In genomic region chr17:82085031-82085861, GRCh38 we compare ENCODE assay signal across 21 cellular contexts. TPM values are rescaled to one million over a fixed set of nuclear protein-coding genes. Genes with fewer than 3 reads are reported as not detected.
DNase-seq lines count a peak whose midpoint lies in the region; ATAC-seq, FAIRE-seq and TF ChIP-seq lines count a peak whose summit lies in the region.
"Had no signal": no experiment of that assay in that cellular context is flagged by ENCODE, and none has a peak within 500 bp of the region (broad histone marks: within the 10 kb centered on the region; RNA-seq: fewer than 3 reads in every experiment).

No MANE protein-coding gene starts in this region.

- H3K4me2 ChIP-seq in K562 (ENCODE audit: insufficient read depth, low read length), result no peak overlapping the region
- H3K4me2 ChIP-seq: BLaER1 treated with 17β-estradiol and CSF1 and Interleukin-3, amounts not matched to agents 10 nM and 100 nM; GM23338 had no signal

- TF ChIP-seq POLR2A in K562 (conservative IDR thresholded peaks at IDR 0.05), result no peak

- H3K4me3 ChIP-seq in right cardiac atrium (ENCODE audit: low read length), result no peak overlapping the region
- no peak overlapping the region for H3K4me3 ChIP-seq in MG63
- H3K4me3 ChIP-seq in K562, result no peak overlapping the region
- H3K4me3 ChIP-seq in psoas muscle, result no peak overlapping the region
- H3K4me3 ChIP-seq: BLaER1 treated with 17β-estradiol and CSF1 and Interleukin-3, amounts not matched to agents 10 nM and 100 nM; GM23338 had no signal

- H3K36me3 ChIP-seq in MG63, result peaks cover 92% of the 10 kb centered on the region
- H3K36me3 ChIP-seq in K562 (ENCODE audit: control insufficient read depth, insufficient read depth, low read length), result peaks cover 99% of the 10 kb centered on the region; the same call in 2 of the 3 replicates
- H3K36me3 ChIP-seq in psoas muscle (ENCODE audit: insufficient read depth in 1 of 2, low read depth in 1 of 2), result peaks cover 11 to 100% of the 10 kb centered on the region in 2 donors

- ATAC-seq in right cardiac atrium (no peak), K562 (peak; percentile 7; the same call in 2 of the 3 replicates), psoas muscle (no peak)
- ATAC-seq: CD8-positive, alpha-beta T cell; GM23338 had no signal

- BruUV-seq in K562 (replicated peaks; lab: Mats Ljungman, UMichigan), result no TSS peak

- in situ Hi-C loops in K562 (cut with MboI), result no loop called here

- TF ChIP-seq CTCF in K562 (IDR thresholded peaks at IDR 0.05 in 2 of 3, conservative IDR thresholded peaks at IDR 0.05 in 1 of 3; ENCODE audit: insufficient read depth in 2 of 3, low read depth in 1 of 3, low read length in 3 of 3), result no peak
- TF ChIP-seq CTCF in psoas muscle (IDR thresholded peaks at IDR 0.05), result no peak

- intact Hi-C loops in right cardiac atrium (cut with DNase I) (no loop called here), cardiac septum (cut with DNase I) (no loop called here), K562 (cut with micrococcal nuclease) (no loop called here), psoas muscle (cut with DNase I) (no loop called here)

- peaks cover 17% of the 10 kb centered on the region for H4K20me1 ChIP-seq in K562 (replicated peaks; ENCODE audit: control insufficient read depth, insufficient read depth, low read length)

- no peak for FAIRE-seq in K562 (lab: Jason Lieb, UNC)
- FAIRE-seq: GM12891, GM18507, H54 had no signal

- CTCF ChIA-PET in K562 (lab: Yijun Ruan, JAX; ENCODE audit: low intra/inter-chr PET ratio), result no interaction called here

- peak overlapping the region in 1 of 2 experiments; percentile 45; a peak in 1 of 4 replicates for H3K9ac ChIP-seq in K562 (ENCODE audit: insufficient read depth in 1 of 2, low read depth in 2 of 2, low read length in 2 of 2)

- peaks cover 10% of the 10 kb centered on the region; the same call in 2 of the 3 replicates for H3K79me2 ChIP-seq in K562 (ENCODE audit: control insufficient read depth, insufficient read depth, low read length)

- H3K27me3 ChIP-seq in right cardiac atrium (ENCODE audit: control insufficient read depth, insufficient read depth) (no peaks in the 10 kb centered on the region), MG63 (no peaks in the 10 kb centered on the region), K562 (ENCODE audit: control insufficient read depth in 2 of 2, insufficient read depth in 2 of 2, low read length in 2 of 2) (no peaks in the 10 kb centered on the region), psoas muscle (ENCODE audit: insufficient read depth in 3 of 3, low read length in 2 of 3) (no peaks in the 10 kb centered on the region)
- H3K27me3 ChIP-seq: BLaER1 treated with 17β-estradiol and CSF1 and Interleukin-3, amounts not matched to agents 10 nM and 100 nM had no signal

- peak; percentile 16 to 59 (median 42) for DNase-seq in right cardiac atrium
- no peak for DNase-seq in cardiac septum (ENCODE audit: low spot score)
- DNase-seq in MG63, result peak; percentile 5
- no peak for DNase-seq in K562 (ENCODE audit: extremely low read depth in 1 of 4, low spot score in 3 of 4)
- DNase-seq in psoas muscle, result peak; percentile 14 to 51
- no peak for DNase-seq in NCI-H446 (lab: John Stamatoyannopoulos, UW)
- DNase-seq in SIG-M5 treated with dmso at 0.1 percent for 504 hours (lab: John Stamatoyannopoulos, UW; ENCODE audit: unreplicated experiment), result no peak
- DNase-seq in DMS 273 treated with DMSO at 0.1 percent for 48 hours (lab: John Stamatoyannopoulos, UW), result no peak
- DNase-seq: Calu3, DMS53, DND-41, EL, HCEC 1CT, HFFc6, KBM-7 had no signal

- no peak for TF ChIP-seq RAD21 in K562 (CRISPR knock-in tag; conservative IDR thresholded peaks at IDR 0.05 in 1 of 2, IDR thresholded peaks at IDR 0.05 in 1 of 2)

- H3K9me1 ChIP-seq in K562 (ENCODE audit: control insufficient read depth, insufficient read depth, low read length), result no peaks in the 10 kb centered on the region

- no peak for TF ChIP-seq EP300 in K562 (IDR thresholded peaks at IDR 0.05; ENCODE audit: low read length)

- no peaks in the 10 kb centered on the region for H3K9me3 ChIP-seq in right cardiac atrium (ENCODE audit: control insufficient read depth, low read length)
- H3K9me3 ChIP-seq in MG63, result no peaks in the 10 kb centered on the region
- H3K9me3 ChIP-seq in K562 (replicated peaks; ENCODE audit: control insufficient read depth, insufficient read depth, low read depth, low read length), result no peaks in the 10 kb centered on the region
- H3K9me3 ChIP-seq in psoas muscle, result no peaks in the 10 kb centered on the region
- H3K9me3 ChIP-seq: BLaER1 treated with 17β-estradiol and CSF1 and Interleukin-3, amounts not matched to agents 10 nM and 100 nM had no signal

- H3K27ac ChIP-seq in right cardiac atrium (ENCODE audit: low read length), result no peak overlapping the region
- no peak overlapping the region for H3K27ac ChIP-seq in K562 (ENCODE audit: extremely low read depth, low read depth, low read length)
- H3K27ac ChIP-seq in psoas muscle, result no peak overlapping the region
- H3K27ac ChIP-seq: BLaER1 treated with 17β-estradiol and CSF1 and Interleukin-3, amounts not matched to agents 10 nM and 100 nM had no signal

- POLR2A ChIA-PET in K562 (lab: Yijun Ruan, JAX), result interaction anchor here (0.6 to 5.9 kb wide), 2 partner anchors 7 to 28 kb away, joined by 4 to 52 read pairs; no protein-coding TSS in a partner anchor

- WGBS in right cardiac atrium, result 91% methylated on average over 49 of the region's 49 CpGs
- 96% methylated on average over 24 of the region's 49 CpGs for WGBS in K562 (ENCODE audit: insufficient coverage, low coverage, missing lambda C conversion rate)
- 88 to 92% (median 89%) methylated on average over 42 to 49 of the region's 49 CpGs for WGBS in psoas muscle, 3 donors

- H3K4me1 ChIP-seq in right cardiac atrium (ENCODE audit: control insufficient read depth, insufficient read depth, low read length), result no peaks in the 10 kb centered on the region
- peaks cover 0 to 63% of the 10 kb centered on the region in 2 experiments; a peak in 1 of 5 replicates for H3K4me1 ChIP-seq in K562 (replicated peaks in 1 of 2; ENCODE audit: control insufficient read depth in 2 of 2, insufficient read depth in 2 of 2, low read length in 2 of 2)
- no peaks in the 10 kb centered on the region for H3K4me1 ChIP-seq in psoas muscle
- H3K4me1 ChIP-seq: BLaER1 treated with 17β-estradiol and CSF1 and Interleukin-3, amounts not matched to agents 10 nM and 100 nM had no signal

- no peak overlapping the region for H2AFZ ChIP-seq in K562 (ENCODE audit: low read depth, low read length)
- H2AFZ ChIP-seq: GM23338 had no signal

RNA-seq across cellular contexts. Expression of gene FASN, which starts 12.8 kb away (rescaled TPM):
- total RNA-seq in right cardiac atrium, result 10 to 100 TPM; 14.3 to 71.8 (median 23.4) TPM
- 86.3 TPM for polyA plus RNA-seq in right cardiac atrium
- total RNA-seq in cardiac septum, result 22.9 TPM
- 112 and 125 TPM in 2 replicates for total RNA-seq in MG63 (2014; rRNA removed; shearing (Covaris generic); ENCODE audit: low replicate concordance)
- 343 and 1,124 TPM in 2 replicates for total RNA-seq in K562 (2011; cell fraction: chromatin; rRNA removed; ENCODE audit: low replicate concordance)
- 877 TPM in 2 replicates for total RNA-seq in K562 (2011; cell fraction: nucleolus; rRNA removed)
- total RNA-seq in K562 (2011; cell fraction: nucleoplasm; rRNA removed), result 433 and 475 TPM in 2 replicates
- 214 and 239 TPM in 2 replicates for total RNA-seq in K562 (2014; rRNA removed)
- 11.2 and 13.9 TPM in 2 replicates for total RNA-seq in K562 (2014; rRNA removed; fragmentation: Illumina TruSeq; extraction: Trizol)
- total RNA-seq in K562 (2015; rRNA removed; fragmentation: Illumina TruSeq; extraction: Trizol), result 50.9 and 61.1 TPM in 2 replicates
- total RNA-seq in K562 (2021), result 605 and 663 TPM in 2 replicates
- 49.8 and 133 TPM in 2 replicates for polyA plus RNA-seq in K562 (2011; rRNA removed)
- polyA plus RNA-seq in K562 (2011; cell fraction: cytosol; rRNA removed), result 159 and 260 TPM in 2 replicates
- polyA plus RNA-seq in K562 (2011; cell fraction: nucleus; rRNA removed), result 627 and 766 TPM in 2 replicates
- 153 and 283 TPM in 2 replicates for polyA plus RNA-seq in K562 (2012)
- polyA plus RNA-seq in K562 (2014; fragmentation: Illumina TruSeq; extraction: Trizol), result 49.9 and 181 TPM in 2 replicates
- under 1 TPM; 0.15 to 0.20 TPM for polyA plus RNA-seq in K562 (2014; fragmentation: Nextera tagmentation; extraction: Ambion mirVana)
- 157 and 181 TPM in 2 replicates for polyA plus RNA-seq in K562 (2014; rRNA removed)
- polyA minus RNA-seq in K562 (2011; rRNA and poly(A)+ RNA removed), result 59.1 and 70.2 TPM in 2 replicates
- polyA minus RNA-seq in K562 (2011; cell fraction: cytosol; rRNA and poly(A)+ RNA removed), result 455 and 1,011 TPM in 2 replicates
- 200 and 251 TPM in 2 replicates for polyA minus RNA-seq in K562 (2011; cell fraction: nucleus; rRNA and poly(A)+ RNA removed)
- total RNA-seq in psoas muscle, result 10 to 100 TPM; 17.2 to 37.3 (median 23.4) TPM
- polyA plus RNA-seq in psoas muscle, result 10 to 100 TPM in 2 of 3 donors, 1 to 10 TPM in 1; 8.9 to 26.5 (median 12.0) TPM

RNA-seq across cellular contexts. Expression of gene DUS1L, which starts 19.6 kb away (rescaled TPM):
- 10 to 100 TPM; 51.3 to 63.1 (median 58.4) TPM for total RNA-seq in right cardiac atrium
- polyA plus RNA-seq in right cardiac atrium, result 82.1 TPM
- 47.6 TPM for total RNA-seq in cardiac septum
- 104 and 123 TPM in 2 replicates for total RNA-seq in MG63 (2014; rRNA removed; shearing (Covaris generic); ENCODE audit: low replicate concordance)
- total RNA-seq in K562 (2011; cell fraction: chromatin; rRNA removed; ENCODE audit: low replicate concordance), result 125 and 499 TPM in 2 replicates
- total RNA-seq in K562 (2011; cell fraction: nucleolus; rRNA removed), result 452 and 491 TPM in 2 replicates
- total RNA-seq in K562 (2011; cell fraction: nucleoplasm; rRNA removed), result 177 and 203 TPM in 2 replicates
- total RNA-seq in K562 (2014; rRNA removed), result 203 and 249 TPM in 2 replicates
- 45.0 and 57.5 TPM in 2 replicates for total RNA-seq in K562 (2014; rRNA removed; fragmentation: Illumina TruSeq; extraction: Trizol)
- total RNA-seq in K562 (2015; rRNA removed; fragmentation: Illumina TruSeq; extraction: Trizol), result 83.1 and 83.9 TPM in 2 replicates
- 193 and 209 TPM in 2 replicates for total RNA-seq in K562 (2021)
- 60.1 and 77.0 TPM in 2 replicates for polyA plus RNA-seq in K562 (2011; rRNA removed)
- polyA plus RNA-seq in K562 (2011; cell fraction: cytosol; rRNA removed), result 62.4 and 118 TPM in 2 replicates
- 712 and 945 TPM in 2 replicates for polyA plus RNA-seq in K562 (2011; cell fraction: nucleus; rRNA removed)
- polyA plus RNA-seq in K562 (2012), result 123 and 178 TPM in 2 replicates
- 97.2 and 99.8 TPM in 2 replicates for polyA plus RNA-seq in K562 (2014; fragmentation: Illumina TruSeq; extraction: Trizol)
- 10 to 100 TPM in 1 of 2 experiments, 1 to 10 TPM in 1; 7.8 to 11.3 TPM for polyA plus RNA-seq in K562 (2014; fragmentation: Nextera tagmentation; extraction: Ambion mirVana)
- 201 and 210 TPM in 2 replicates for polyA plus RNA-seq in K562 (2014; rRNA removed)
- 17.2 and 22.2 TPM in 2 replicates for polyA minus RNA-seq in K562 (2011; rRNA and poly(A)+ RNA removed)
- 54.0 and 54.3 TPM in 2 replicates for polyA minus RNA-seq in K562 (2011; cell fraction: cytosol; rRNA and poly(A)+ RNA removed)
- polyA minus RNA-seq in K562 (2011; cell fraction: nucleus; rRNA and poly(A)+ RNA removed), result 179 and 184 TPM in 2 replicates
- 100 to 1,000 TPM in 3 of 4 donors, 10 to 100 TPM in 1; 72.6 to 136 (median 104) TPM for total RNA-seq in psoas muscle
- polyA plus RNA-seq in psoas muscle, result 100 to 1,000 TPM; 117 to 170 (median 133) TPM

RNA-seq across cellular contexts. Expression of gene GPS1, which starts 33.5 kb away (rescaled TPM):
- 10 to 100 TPM; 87.1 to 93.7 (median 90.6) TPM for total RNA-seq in right cardiac atrium
- polyA plus RNA-seq in right cardiac atrium, result 75.1 TPM
- 67.4 TPM for total RNA-seq in cardiac septum
- 103 and 181 TPM in 2 replicates for total RNA-seq in MG63 (2014; rRNA removed; shearing (Covaris generic); ENCODE audit: low replicate concordance)
- 57.5 and 207 TPM in 2 replicates for total RNA-seq in K562 (2011; cell fraction: chromatin; rRNA removed; ENCODE audit: low replicate concordance)
- 178 and 205 TPM in 2 replicates for total RNA-seq in K562 (2011; cell fraction: nucleolus; rRNA removed)
- 87.8 and 88.8 TPM in 2 replicates for total RNA-seq in K562 (2011; cell fraction: nucleoplasm; rRNA removed)
- total RNA-seq in K562 (2014; rRNA removed), result 137 and 183 TPM in 2 replicates
- total RNA-seq in K562 (2014; rRNA removed; fragmentation: Illumina TruSeq; extraction: Trizol), result 17.5 and 26.3 TPM in 2 replicates
- total RNA-seq in K562 (2015; rRNA removed; fragmentation: Illumina TruSeq; extraction: Trizol), result 69.9 and 72.5 TPM in 2 replicates
- total RNA-seq in K562 (2021), result 162 and 167 TPM in 2 replicates
- 57.0 and 88.5 TPM in 2 replicates for polyA plus RNA-seq in K562 (2011; rRNA removed)
- polyA plus RNA-seq in K562 (2011; cell fraction: cytosol; rRNA removed), result 94.2 and 226 TPM in 2 replicates
- 212 and 255 TPM in 2 replicates for polyA plus RNA-seq in K562 (2011; cell fraction: nucleus; rRNA removed)
- 103 and 115 TPM in 2 replicates for polyA plus RNA-seq in K562 (2012)
- 74.5 and 111 TPM in 2 replicates for polyA plus RNA-seq in K562 (2014; fragmentation: Illumina TruSeq; extraction: Trizol)
- 10 to 100 TPM in 1 of 2 experiments, 1 to 10 TPM in 1; 3.1 to 13.4 TPM for polyA plus RNA-seq in K562 (2014; fragmentation: Nextera tagmentation; extraction: Ambion mirVana)
- 112 and 123 TPM in 2 replicates for polyA plus RNA-seq in K562 (2014; rRNA removed)
- 31.9 and 46.4 TPM in 2 replicates for polyA minus RNA-seq in K562 (2011; rRNA and poly(A)+ RNA removed)
- polyA minus RNA-seq in K562 (2011; cell fraction: cytosol; rRNA and poly(A)+ RNA removed), result 71.4 and 74.6 TPM in 2 replicates
- 72.3 and 75.2 TPM in 2 replicates for polyA minus RNA-seq in K562 (2011; cell fraction: nucleus; rRNA and poly(A)+ RNA removed)
- 100 to 1,000 TPM in 2 of 4 donors, 10 to 100 TPM in 2; 89.8 to 112 (median 97.7) TPM for total RNA-seq in psoas muscle
- 100 to 1,000 TPM in 2 of 3 donors, 10 to 100 TPM in 1; 87.1 to 114 (median 104) TPM for polyA plus RNA-seq in psoas muscle

RNA-seq across cellular contexts. Expression of gene RFNG, which starts 33.6 kb away (rescaled TPM):
- total RNA-seq in right cardiac atrium (10 to 100 TPM; 19.0 to 25.1 (median 20.2) TPM), cardiac septum (21.0 TPM), K562 (2014; rRNA removed) (23.6 and 28.4 TPM in 2 replicates), K562 (2014; rRNA removed; fragmentation: Illumina TruSeq; extraction: Trizol) (6.5 and 9.5 TPM in 2 replicates), K562 (2015; rRNA removed; fragmentation: Illumina TruSeq; extraction: Trizol) (11.1 and 14.3 TPM in 2 replicates), K562 (2021) (26.9 and 30.2 TPM in 2 replicates), psoas muscle (10 to 100 TPM; 27.1 to 37.3 (median 29.3) TPM)
- polyA plus RNA-seq in right cardiac atrium (25.4 TPM), K562 (2011; rRNA removed) (9.2 and 17.2 TPM in 2 replicates), K562 (2014; fragmentation: Illumina TruSeq; extraction: Trizol) (9.0 and 18.5 TPM in 2 replicates), K562 (2014; fragmentation: Nextera tagmentation; extraction: Ambion mirVana) (under 1 TPM; 0.32 to 0.66 TPM), K562 (2014; rRNA removed) (32.6 and 32.8 TPM in 2 replicates), psoas muscle (10 to 100 TPM; 31.0 to 40.7 (median 37.3) TPM)
- 41.2 and 41.6 TPM in 2 replicates for total RNA-seq in MG63 (2014; rRNA removed; shearing (Covaris generic); ENCODE audit: low replicate concordance)
- 23.1 and 61.7 TPM in 2 replicates for total RNA-seq in K562 (2011; cell fraction: chromatin; rRNA removed; ENCODE audit: low replicate concordance)
- 74.4 and 74.9 TPM in 2 replicates for total RNA-seq in K562 (2011; cell fraction: nucleolus; rRNA removed)
- total RNA-seq in K562 (2011; cell fraction: nucleoplasm; rRNA removed), result 36.5 and 40.5 TPM in 2 replicates
- polyA plus RNA-seq in K562 (2011; cell fraction: cytosol; rRNA removed), result 12.2 and 23.8 TPM in 2 replicates
- polyA plus RNA-seq in K562 (2011; cell fraction: nucleus; rRNA removed), result 144 and 164 TPM in 2 replicates
- 16.9 and 35.2 TPM in 2 replicates for polyA plus RNA-seq in K562 (2012)
- polyA minus RNA-seq in K562 (2011; rRNA and poly(A)+ RNA removed), result 2.0 TPM in 2 replicates
- 11.7 and 13.1 TPM in 2 replicates for polyA minus RNA-seq in K562 (2011; cell fraction: cytosol; rRNA and poly(A)+ RNA removed)
- polyA minus RNA-seq in K562 (2011; cell fraction: nucleus; rRNA and poly(A)+ RNA removed), result 11.4 and 14.3 TPM in 2 replicates

RNA-seq across cellular contexts. Expression of gene DCXR, which starts 47.7 kb away (rescaled TPM):
- total RNA-seq in right cardiac atrium, result 100 to 1,000 TPM; 127 to 181 (median 168) TPM
- 196 TPM for polyA plus RNA-seq in right cardiac atrium
- 144 TPM for total RNA-seq in cardiac septum
- 44.0 and 73.1 TPM in 2 replicates for total RNA-seq in MG63 (2014; rRNA removed; shearing (Covaris generic); ENCODE audit: low replicate concordance)
- total RNA-seq in K562 (2011; cell fraction: chromatin; rRNA removed; ENCODE audit: low replicate concordance), result 78.8 and 254 TPM in 2 replicates
- total RNA-seq in K562 (2011; cell fraction: nucleolus; rRNA removed), result 329 and 354 TPM in 2 replicates
- 133 and 150 TPM in 2 replicates for total RNA-seq in K562 (2011; cell fraction: nucleoplasm; rRNA removed)
- total RNA-seq in K562 (2014; rRNA removed), result 165 and 194 TPM in 2 replicates
- total RNA-seq in K562 (2014; rRNA removed; fragmentation: Illumina TruSeq; extraction: Trizol), result 41.1 and 66.0 TPM in 2 replicates
- 76.0 and 90.0 TPM in 2 replicates for total RNA-seq in K562 (2015; rRNA removed; fragmentation: Illumina TruSeq; extraction: Trizol)
- 235 and 256 TPM in 2 replicates for total RNA-seq in K562 (2021)
- polyA plus RNA-seq in K562 (2011; rRNA removed), result 156 and 201 TPM in 2 replicates
- polyA plus RNA-seq in K562 (2011; cell fraction: cytosol; rRNA removed), result 404 and 845 TPM in 2 replicates
- polyA plus RNA-seq in K562 (2011; cell fraction: nucleus; rRNA removed), result 611 and 714 TPM in 2 replicates
- polyA plus RNA-seq in K562 (2012), result 229 and 244 TPM in 2 replicates
- polyA plus RNA-seq in K562 (2014; fragmentation: Illumina TruSeq; extraction: Trizol), result 243 and 274 TPM in 2 replicates
- 10 to 100 TPM; 21.3 to 50.3 TPM for polyA plus RNA-seq in K562 (2014; fragmentation: Nextera tagmentation; extraction: Ambion mirVana)
- polyA plus RNA-seq in K562 (2014; rRNA removed), result 229 and 261 TPM in 2 replicates
- polyA minus RNA-seq in K562 (2011; rRNA and poly(A)+ RNA removed), result 34.8 and 73.6 TPM in 2 replicates
- 67.3 and 81.5 TPM in 2 replicates for polyA minus RNA-seq in K562 (2011; cell fraction: cytosol; rRNA and poly(A)+ RNA removed)
- 104 and 111 TPM in 2 replicates for polyA minus RNA-seq in K562 (2011; cell fraction: nucleus; rRNA and poly(A)+ RNA removed)
- total RNA-seq in psoas muscle, result 100 to 1,000 TPM; 111 to 216 (median 155) TPM
- polyA plus RNA-seq in psoas muscle, result 100 to 1,000 TPM; 117 to 158 (median 147) TPM

Comparison
In these comparisons a context has a peak if more than half of its experiments do, and no peak if none do; other contexts are left out.
1. DNase-seq: peak in right cardiac atrium (3 of 3), MG63 (single experiment) and psoas muscle (2 of 2); none in cardiac septum (single experiment), K562 (0 of 4), NCI-H446 (0 of 2), SIG-M5 treated with dmso at 0.1 percent for 504 hours (single experiment) and DMS 273 treated with DMSO at 0.1 percent for 48 hours (single experiment).